25 cellular contexts compared by ENCODE assay signal in the genomic region with DNA sequence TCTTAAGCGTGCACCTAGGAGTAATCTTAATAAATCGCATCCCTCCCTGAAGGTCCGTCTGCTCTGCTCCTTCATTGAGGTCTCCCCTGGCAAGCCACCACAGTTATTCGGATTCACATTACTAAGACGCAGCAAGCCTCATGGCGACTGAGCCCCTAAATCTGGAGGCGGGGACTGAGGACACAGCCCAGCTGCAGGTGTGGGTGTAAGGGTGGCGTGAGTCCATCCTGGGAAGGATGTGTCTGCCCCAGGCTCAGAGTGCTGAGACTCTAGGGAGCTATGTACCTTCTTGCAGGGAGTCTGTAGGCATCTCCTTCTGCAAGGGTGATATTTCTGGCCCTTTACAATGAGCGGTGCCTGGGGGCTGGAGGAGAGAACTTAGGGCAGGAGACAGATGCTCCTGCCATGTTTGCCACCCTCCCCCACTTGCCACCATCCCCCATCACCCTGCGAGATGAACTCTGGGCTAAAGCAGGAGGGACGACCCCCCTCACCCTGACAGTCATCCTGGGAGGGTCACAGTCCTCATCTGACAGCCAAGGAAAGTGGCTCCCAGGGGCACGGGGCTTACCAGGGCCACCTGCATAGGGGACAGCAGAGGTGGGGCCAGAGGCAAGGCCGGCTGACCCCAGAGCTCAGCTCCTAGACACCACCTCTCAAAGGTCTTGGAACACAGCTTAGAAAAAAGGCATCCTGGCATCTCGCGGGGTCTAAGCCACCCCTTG.
DNase-seq lines count a peak whose midpoint lies in the region; ATAC-seq and TF ChIP-seq lines count a peak whose summit lies in the region.
"Had no signal": no experiment of that assay in that cellular context is flagged by ENCODE, and none has a peak within 500 bp of the region (broad histone marks: within the 10 kb centered on the region; RNA-seq: fewer than 3 reads in every experiment).

No MANE protein-coding gene starts in this region.

- H3K4me2 ChIP-seq in neuronal stem cell (ENCODE audit: insufficient read depth, low read length, poor library complexity, severe bottlenecking) = no peak overlapping the region
- H3K4me2 ChIP-seq: BLaER1 treated with 17β-estradiol and CSF1 and Interleukin-3, amounts not matched to agents 10 nM and 100 nM had no signal

- no peaks in the 10 kb centered on the region for H3K36me3 ChIP-seq in neuronal stem cell (replicated peaks in 1 of 2; ENCODE audit: control insufficient read depth in 2 of 2, insufficient read depth in 2 of 2, low read length in 2 of 2)
- H3K36me3 ChIP-seq: BLaER1 treated with 17β-estradiol and CSF1 and Interleukin-3, amounts not matched to agents 10 nM and 100 nM; SJCRH30 had no signal

- H3K4me1 Mint-ChIP-seq in CD14-positive monocyte = no peaks in the 10 kb centered on the region
- H3K4me1 Mint-ChIP-seq: CD4-positive, alpha-beta memory T cell had no signal

- no CpG with 5 or more reads among the region's 15 CpGs for WGBS in neuronal stem cell (ENCODE audit: extremely low coverage in 2 of 2, insufficient read length in 2 of 2, insufficient replicate concordance in 1 of 2), 2 donors

- no peak overlapping the region for H3K9ac ChIP-seq in neuronal stem cell (ENCODE audit: low read depth, low read length, poor library complexity)
- H3K9ac ChIP-seq: BLaER1 treated with 17β-estradiol and CSF1 and Interleukin-3, amounts not matched to agents 10 nM and 100 nM; GM23248 had no signal

- intact Hi-C loops in CD14-positive monocyte (cut with micrococcal nuclease) (no loop called here), sciatic nerve (cut with DNase I) (no loop called here)

- TF ChIP-seq CTCF in CD14-positive monocyte (IDR thresholded peaks at IDR 0.05) = no peak

- H2BK12ac ChIP-seq in neuronal stem cell (ENCODE audit: low read length) = no peak overlapping the region

- no peak overlapping the region for H3K4me3 Mint-ChIP-seq in CD14-positive monocyte
- H3K4me3 Mint-ChIP-seq: CD4-positive, alpha-beta memory T cell had no signal

- H3K23ac ChIP-seq in neuronal stem cell (ENCODE audit: low read depth, low read length, poor library complexity) = no peak overlapping the region

- no peaks in the 10 kb centered on the region for H3K27me3 ChIP-seq in neuronal stem cell (ENCODE audit: control insufficient read depth in 3 of 3, insufficient read depth in 3 of 3, low read depth in 1 of 3, low read length in 3 of 3)
- H3K27me3 ChIP-seq: BLaER1 treated with 17β-estradiol and CSF1 and Interleukin-3, amounts not matched to agents 10 nM and 100 nM; SJCRH30 had no signal

- H3K27me3 Mint-ChIP-seq in CD14-positive monocyte (ENCODE audit: low read depth in 3 of 3) = peaks cover 6 to 23% (median 15%) of the 10 kb centered on the region in 3 donors

- no peak overlapping the region for H4K8ac ChIP-seq in neuronal stem cell (ENCODE audit: low read depth, low read length)

- H2AFZ ChIP-seq in neuronal stem cell (ENCODE audit: low read length) = no peak overlapping the region
- H2AFZ ChIP-seq: GM23248 had no signal

- peak overlapping the region; percentile 70 for H2BK5ac ChIP-seq in neuronal stem cell (ENCODE audit: low read length)

- ATAC-seq in sciatic nerve (no peak), HG02678 (IDR thresholded peaks at IDR 0.05; ENCODE audit: unreplicated experiment) (no peak), esophagus mucosa (no peak)
- ATAC-seq: PC-3, SK-N-SH treated with all-trans-retinoic acid at 6 μM for 48 hours had no signal

- no peak overlapping the region for H3K4ac ChIP-seq in neuronal stem cell (ENCODE audit: low read length)

- no peak overlapping the region for H2AK5ac ChIP-seq in neuronal stem cell (ENCODE audit: low read depth, low read length)

- no peaks in the 10 kb centered on the region for H3K36me3 Mint-ChIP-seq in CD14-positive monocyte
- H3K36me3 Mint-ChIP-seq: CD4-positive, alpha-beta memory T cell had no signal

- H3K79me1 ChIP-seq in neuronal stem cell (ENCODE audit: low read depth, low read length) = no peaks in the 10 kb centered on the region

- H3K27ac ChIP-seq in angular gyrus (ENCODE audit: low read depth, low read length) (peak overlapping the region; percentile 22), neuronal stem cell (replicated peaks; ENCODE audit: low read length) (no peak overlapping the region)
- H3K27ac ChIP-seq: BLaER1 treated with 17β-estradiol and CSF1 and Interleukin-3, amounts not matched to agents 10 nM and 100 nM; GM23248; SJCRH30 had no signal

- H3K27ac Mint-ChIP-seq in CD14-positive monocyte = no peak overlapping the region
- H3K27ac Mint-ChIP-seq: CD4-positive, alpha-beta memory T cell had no signal

- H3K9me3 ChIP-seq in neuronal stem cell (replicated peaks in 1 of 2; ENCODE audit: control insufficient read depth in 2 of 2, insufficient read depth in 1 of 2, low read depth in 1 of 2, low read length in 2 of 2) = peaks cover 0 to 9% of the 10 kb centered on the region in 2 donors
- H3K9me3 ChIP-seq: SJCRH30 had no signal

- H3K18ac ChIP-seq in neuronal stem cell (ENCODE audit: low read length) = peak overlapping the region; percentile 15

- peak; percentile 17 for DNase-seq in CD14-positive monocyte (ENCODE audit: low spot score)
- no peak for DNase-seq in neuronal stem cell (ENCODE audit: low spot score)
- DNase-seq in sciatic nerve (ENCODE audit: low spot score) = peak; percentile 54
- DNase-seq in hepatic stellate cell (ENCODE audit: low spot score) = no peak
- no peak for DNase-seq in NCI-H69 (lab: John Stamatoyannopoulos, UW)
- DNase-seq: CD4-positive, alpha-beta memory T cell; COR-L47; DMS53; GM23248; H7; KBM-7; MV-4-11; NCI-H1105 treated with DMSO at 0.1 percent for 48 hours; NCI-H146; NCI-H2029; NCI-H2227 treated with DMSO at 0.1 percent for 48 hours; NCI-H510A; NCI-H774; PC-3; SJCRH30 had no signal

- H3K4me1 ChIP-seq in neuronal stem cell (ENCODE audit: control insufficient read depth in 2 of 2, insufficient read depth in 1 of 2, low read depth in 1 of 2, low read length in 2 of 2) = no peaks in the 10 kb centered on the region
- H3K4me1 ChIP-seq: BLaER1 treated with 17β-estradiol and CSF1 and Interleukin-3, amounts not matched to agents 10 nM and 100 nM; SJCRH30 had no signal

- no peak overlapping the region for H3K4me3 ChIP-seq in neuronal stem cell (ENCODE audit: low read length in 2 of 2)
- H3K4me3 ChIP-seq: BLaER1 treated with 17β-estradiol and CSF1 and Interleukin-3, amounts not matched to agents 10 nM and 100 nM; GM23248; SJCRH30 had no signal

- no peak overlapping the region for H3K14ac ChIP-seq in neuronal stem cell (ENCODE audit: low read length)

- H2BK120ac ChIP-seq in neuronal stem cell (ENCODE audit: low read depth, low read length) = no peak overlapping the region

- peaks cover 11 to 29% (median 15%) of the 10 kb centered on the region in 7 donors for H3K9me3 Mint-ChIP-seq in CD14-positive monocyte

- no peak overlapping the region for H4K91ac ChIP-seq in neuronal stem cell (ENCODE audit: low read depth, low read length, poor library complexity)

- H2BK15ac ChIP-seq in neuronal stem cell (ENCODE audit: low read length) = peak overlapping the region; percentile 45

Comparison
In these comparisons a context has a peak if more than half of its experiments do, and no peak if none do; other contexts are left out.
1. DNase-seq: peak in CD14-positive monocyte (single experiment) and sciatic nerve (single experiment); none in neuronal stem cell (single experiment), hepatic stellate cell (single experiment) and NCI-H69 (single experiment).